Comparison of ENCODE assay signal across 8 cellular contexts in the genomic region with DNA sequence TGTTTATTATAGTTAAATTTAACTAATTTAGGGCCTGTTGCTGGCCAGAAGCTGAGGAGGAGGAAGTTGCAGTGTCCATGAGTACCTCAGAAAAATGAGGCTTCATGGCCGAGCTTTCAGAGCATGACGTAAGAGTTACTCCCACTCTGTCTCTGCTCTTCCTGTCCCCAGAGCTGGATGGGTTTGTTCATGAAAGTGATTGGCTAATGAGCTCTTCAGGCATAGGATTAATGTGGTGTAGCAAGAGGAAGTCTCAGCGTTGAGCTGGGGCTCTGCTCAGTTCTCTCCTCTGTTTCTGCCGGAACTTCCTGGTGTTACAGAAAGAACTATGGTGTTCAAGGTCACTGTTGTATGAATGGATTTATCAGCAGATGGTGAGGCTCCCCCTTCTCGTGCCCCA.
DNase-seq lines count a peak whose midpoint lies in the region; TF ChIP-seq lines count a peak whose summit lies in the region.

No MANE protein-coding gene starts in this region.

- peaks cover 3% of the 10 kb centered on the region for H3K36me3 Mint-ChIP-seq in activated CD4-positive, alpha-beta T cell treated with anti-CD3 and anti-CD28 coated beads, Interleukin-2, amount 10 ng/mL, durations not matched to agents 24 days and 14 days (ENCODE audit: low read depth)
- H3K36me3 Mint-ChIP-seq in nephron progenitor cell (ENCODE audit: low read depth) = no peaks in the 10 kb centered on the region

- H3K4me1 Mint-ChIP-seq in activated CD4-positive, alpha-beta T cell treated with anti-CD3 and anti-CD28 coated beads, Interleukin-2, amount 10 ng/mL, durations not matched to agents 24 days and 14 days = peaks cover 21% of the 10 kb centered on the region
- H3K4me1 Mint-ChIP-seq in nephron progenitor cell = peaks cover 52% of the 10 kb centered on the region

- TF ChIP-seq CTCF in nephron progenitor cell (IDR thresholded peaks at IDR 0.05) = no peak

- no peaks in the 10 kb centered on the region for H3K9me3 Mint-ChIP-seq in activated CD4-positive, alpha-beta T cell treated with anti-CD3 and anti-CD28 coated beads, Interleukin-2, amount 10 ng/mL, durations not matched to agents 24 days and 14 days
- no peaks in the 10 kb centered on the region for H3K9me3 Mint-ChIP-seq in nephron progenitor cell

- in situ Hi-C loops in G401 (cut with HindIII; ENCODE audit: low sequenced_read_pairs) = no loop called here

- peak overlapping the region; percentile 74 for H3K27ac Mint-ChIP-seq in activated CD4-positive, alpha-beta T cell treated with anti-CD3 and anti-CD28 coated beads, Interleukin-2, amount 10 ng/mL, durations not matched to agents 24 days and 14 days
- peak overlapping the region; percentile 80 for H3K27ac Mint-ChIP-seq in nephron progenitor cell

- no peaks in the 10 kb centered on the region for H3K27me3 Mint-ChIP-seq in activated CD4-positive, alpha-beta T cell treated with anti-CD3 and anti-CD28 coated beads, Interleukin-2, amount 10 ng/mL, durations not matched to agents 24 days and 14 days
- peaks cover 13% of the 10 kb centered on the region for H3K27me3 Mint-ChIP-seq in nephron progenitor cell (ENCODE audit: low read depth, poor library complexity)

- H3K4me3 Mint-ChIP-seq in activated CD4-positive, alpha-beta T cell treated with anti-CD3 and anti-CD28 coated beads, Interleukin-2, amount 10 ng/mL, durations not matched to agents 24 days and 14 days = no peak overlapping the region
- H3K4me3 Mint-ChIP-seq in nephron progenitor cell = peak overlapping the region; percentile 43

- intact Hi-C loops in activated CD4-positive, alpha-beta T cell treated with anti-CD3 and anti-CD28 coated beads, Interleukin-2, amount 10 ng/mL, durations not matched to agents 24 days and 14 days (cut with micrococcal nuclease) = no loop called here

- peak; percentile 67 for DNase-seq in activated CD4-positive, alpha-beta T cell treated with anti-CD3 and anti-CD28 coated beads, Interleukin-2, amount 10 ng/mL, durations not matched to agents 24 days and 14 days
- no peak for DNase-seq in activated CD4-positive, alpha-beta T cell treated with anti-CD3 and anti-CD28 coated beads for 1 hour
- peak; percentile 66 to 88 for DNase-seq in NCI-H524 (lab: John Stamatoyannopoulos, UW)
- DNase-seq in central memory CD4-positive, alpha-beta T cell = peak; percentile 1
- no peak for DNase-seq in nephron progenitor cell
- no peak for DNase-seq in HK-2 (ENCODE audit: unreplicated experiment)
- no peak for DNase-seq in NCI-H446 treated with DMSO at 0.1 percent for 48 hours (lab: John Stamatoyannopoulos, UW)
- DNase-seq in G401 (ENCODE audit: low spot score) = no peak

Comparison
In these comparisons a context has a peak if more than half of its experiments do, and no peak if none do; other contexts are left out.
1. DNase-seq: peak in activated CD4-positive, alpha-beta T cell treated with anti-CD3 and anti-CD28 coated beads, Interleukin-2, amount 10 ng/mL, durations not matched to agents 24 days and 14 days (single experiment), NCI-H524 (2 of 2) and central memory CD4-positive, alpha-beta T cell (single experiment); none in activated CD4-positive, alpha-beta T cell treated with anti-CD3 and anti-CD28 coated beads for 1 hour (single experiment), nephron progenitor cell (single experiment), HK-2 (single experiment), NCI-H446 treated with DMSO at 0.1 percent for 48 hours (single experiment) and G401 (single experiment).